In genomic region chr3:81013360-81013759, GRCh38 we compare ENCODE assay signal across 18 cellular contexts.
DNase-seq lines count a peak whose midpoint lies in the region; TF ChIP-seq lines count a peak whose summit lies in the region.
"Had no signal": no experiment of that assay in that cellular context is flagged by ENCODE, and none has a peak within 500 bp of the region (broad histone marks: within the 10 kb centered on the region; RNA-seq: fewer than 3 reads in every experiment).

No MANE protein-coding gene starts in this region.

- 10 to 14% methylated on average over 2 of the region's 2 CpGs for WGBS in GM23248 (ENCODE audit: low coverage in 1 of 2, low lambda C conversion rate in 2 of 2, missing lambda C conversion rate in 2 of 2), 2 experiments

- H3K4me3 ChIP-seq in GM23248 (no peak overlapping the region), MM.1S (ENCODE audit: low read length) (no peak overlapping the region)
- H3K4me3 ChIP-seq: HAP-1 had no signal

- DNase-seq in Ammon's horn (ENCODE audit: low spot score) = peak; percentile 21
- peak; percentile 0 for DNase-seq in GM23248
- DNase-seq in MM.1S = no peak
- DNase-seq in glomerular visceral epithelial cell (ENCODE audit: extremely low spot score) = peak; percentile 5
- no peak for DNase-seq in activated CD8-positive, alpha-beta memory T cell treated with anti-CD3 and anti-CD28 coated beads for 24 hours
- DNase-seq in T-helper 1 cell = no peak
- DNase-seq in EL = no peak
- no peak for DNase-seq in erythroblast (lab: John Stamatoyannopoulos, UW)
- DNase-seq: 8988T; BE2C; CD4-positive, CD25-positive, alpha-beta regulatory T cell; DMS53; KG1; NCI-H1436; NCI-H1930; NCI-H345; NCI-H524 treated with DMSO at 0.1 percent for 48 hours had no signal

- H3K9me2 ChIP-seq in GM23248 (ENCODE audit: insufficient read depth) (no peaks in the 10 kb centered on the region), MM.1S (replicated peaks; ENCODE audit: insufficient read depth, low read length) (no peaks in the 10 kb centered on the region)

- no peaks in the 10 kb centered on the region for H3K9me3 ChIP-seq in GM23248 (ENCODE audit: low read depth)
- H3K9me3 ChIP-seq in MM.1S (replicated peaks; ENCODE audit: insufficient read depth, low read length) = no peaks in the 10 kb centered on the region
- H3K9me3 ChIP-seq: BE2C, HAP-1 had no signal

- TF ChIP-seq CTCF in MM.1S (IDR thresholded peaks at IDR 0.05; ENCODE audit: low read length) = no peak

- H2AFZ ChIP-seq in GM23248 (no peak overlapping the region), MM.1S (ENCODE audit: low read length) (peak overlapping the region; percentile 19; the same call in 1 of the 2 replicates)

- H3K4me2 ChIP-seq in GM23248 (ENCODE audit: unreplicated experiment) (no peak overlapping the region), MM.1S (ENCODE audit: low read depth, low read length) (no peak overlapping the region)

- H3K27me3 ChIP-seq in GM23248 (replicated peaks; ENCODE audit: insufficient read depth) (no peaks in the 10 kb centered on the region), MM.1S (replicated peaks; ENCODE audit: insufficient read depth, low read length) (no peaks in the 10 kb centered on the region)
- H3K27me3 ChIP-seq: BE2C had no signal

- H4K20me1 ChIP-seq in GM23248 (ENCODE audit: insufficient read depth) (no peaks in the 10 kb centered on the region), MM.1S (ENCODE audit: insufficient read depth, low read length) (no peaks in the 10 kb centered on the region)

- no peaks in the 10 kb centered on the region for H3F3A ChIP-seq in GM23248 (ENCODE audit: insufficient read depth)
- no peaks in the 10 kb centered on the region for H3F3A ChIP-seq in MM.1S (ENCODE audit: insufficient read depth, low read length)

- no peak overlapping the region for H3K9ac ChIP-seq in GM23248
- no peak overlapping the region for H3K9ac ChIP-seq in MM.1S (ENCODE audit: low read length)

- H3K27ac ChIP-seq in GM23248 = no peak overlapping the region
- H3K27ac ChIP-seq in MM.1S (ENCODE audit: low read length) = no peak overlapping the region

- H3K79me2 ChIP-seq in GM23248 (ENCODE audit: insufficient read depth) (no peaks in the 10 kb centered on the region), MM.1S (ENCODE audit: low read length) (no peaks in the 10 kb centered on the region)

- H3K4me1 ChIP-seq in GM23248 (ENCODE audit: insufficient read depth) (no peaks in the 10 kb centered on the region), MM.1S (ENCODE audit: low read length) (peaks cover 5% of the 10 kb centered on the region; the same call in 1 of the 2 replicates)
- H3K4me1 ChIP-seq: BE2C, HAP-1 had no signal

- TF ChIP-seq POLR2A in erythroblast (IDR thresholded peaks at IDR 0.05; ENCODE audit: low read length) = no peak

- H3K36me3 ChIP-seq in GM23248 (ENCODE audit: low read depth) (no peaks in the 10 kb centered on the region), MM.1S (replicated peaks; ENCODE audit: insufficient read depth, low read length) (no peaks in the 10 kb centered on the region)
- H3K36me3 ChIP-seq: BE2C, HAP-1 had no signal

- in situ Hi-C loops in GM23248 (cut with MboI) = no loop called here

Comparison
In these comparisons a context has a peak if more than half of its experiments do, and no peak if none do; other contexts are left out.
1. DNase-seq: peak in Ammon's horn (single experiment), GM23248 (single experiment) and glomerular visceral epithelial cell (single experiment); none in MM.1S (single experiment), activated CD8-positive, alpha-beta memory T cell treated with anti-CD3 and anti-CD28 coated beads for 24 hours (single experiment), T-helper 1 cell (0 of 5), EL (single experiment) and erythroblast (0 of 2).